8 cellular contexts compared by ENCODE assay signal in genomic region chr11:106076421-106076922, GRCh38. TPM values are rescaled to one million over a fixed set of nuclear protein-coding genes. Genes with fewer than 3 reads are reported as not detected.
DNase-seq lines count a peak whose midpoint lies in the region; ATAC-seq and TF ChIP-seq lines count a peak whose summit lies in the region.

No MANE protein-coding gene starts in this region.

- H3K4me1 Mint-ChIP-seq in type B pancreatic cell (ENCODE audit: unreplicated experiment): peaks cover 25% of the 10 kb centered on the region

- H3K36me3 Mint-ChIP-seq in type B pancreatic cell: peaks cover 19% of the 10 kb centered on the region

- H3K4me3 Mint-ChIP-seq in type B pancreatic cell: peak overlapping the region; percentile 93

- H3K9me3 Mint-ChIP-seq in type B pancreatic cell: no peaks in the 10 kb centered on the region

- H3K4me1 ChIP-seq in breast epithelium (peaks cover 0 to 13% of the 10 kb centered on the region in 2 donors), lung (ENCODE audit: control insufficient read depth in 2 of 2, insufficient read depth in 2 of 2, low read length in 2 of 2) (peaks cover 0 to 18% of the 10 kb centered on the region in 2 donors)

- peak overlapping the region; percentile 77 to 95 (median 89) for H3K4me3 ChIP-seq in breast epithelium
- peak overlapping the region; percentile 96 for H3K4me3 ChIP-seq in lung

- no peaks in the 10 kb centered on the region for H3K27me3 ChIP-seq in breast epithelium
- H3K27me3 ChIP-seq in lung (ENCODE audit: control insufficient read depth, insufficient read depth): no peaks in the 10 kb centered on the region

- no peak for ATAC-seq in lung (ENCODE audit: insufficient read depth, low FRiP score)

- TF ChIP-seq POLR2A in breast epithelium (IDR thresholded peaks at IDR 0.05): no peak

- H3K27ac ChIP-seq in breast epithelium (peak overlapping the region; percentile 98 to 99), lung (ENCODE audit: low read depth in 1 of 2, low read length in 1 of 2) (peak overlapping the region; percentile 83 to 98)

- H3K36me3 ChIP-seq in breast epithelium (no peaks in the 10 kb centered on the region), lung (ENCODE audit: control insufficient read depth in 2 of 2, insufficient read depth in 2 of 2, low read length in 2 of 2) (peaks cover 3 to 6% of the 10 kb centered on the region in 2 donors)

- DNase-seq in NCI-H146 (lab: John Stamatoyannopoulos, UW): peak; percentile 49
- no peak for DNase-seq in NCI-H146 treated with DMSO at 0.1 percent for 48 hours (lab: John Stamatoyannopoulos, UW; ENCODE audit: unreplicated experiment)
- peak; percentile 79 to 88 for DNase-seq in NCI-H526 (lab: John Stamatoyannopoulos, UW)
- DNase-seq in breast epithelium (ENCODE audit: low spot score in 2 of 2): no peak
- DNase-seq in lung (ENCODE audit: low spot score): no peak
- no peak for DNase-seq in type B pancreatic cell (ENCODE audit: extremely low spot score, unreplicated experiment)
- no peak for DNase-seq in amniotic stem cell (lab: John Stamatoyannopoulos, UW)
- no peak for DNase-seq in GF-D8 (lab: John Stamatoyannopoulos, UW)

- 0 to 1% methylated on average over 14 of the region's 14 CpGs for WGBS in lung, 2 donors

- no peak for TF ChIP-seq CTCF in breast epithelium (IDR thresholded peaks at IDR 0.05)
- TF ChIP-seq CTCF in lung (IDR thresholded peaks at IDR 0.05; ENCODE audit: control extremely low read depth, extremely low read depth): no peak
- no peak for TF ChIP-seq CTCF in type B pancreatic cell (conservative IDR thresholded peaks at IDR 0.05)

- peak overlapping the region; percentile 92 for H3K27ac Mint-ChIP-seq in type B pancreatic cell

- H3K9me3 ChIP-seq in breast epithelium (no peaks in the 10 kb centered on the region), lung (ENCODE audit: control insufficient read depth in 2 of 2, insufficient read depth in 1 of 2, low read length in 1 of 2) (no peaks in the 10 kb centered on the region)

- intact Hi-C loops in breast epithelium (cut with DNase I; ENCODE audit: low total_unique reads): no loop called here

- H3K27me3 Mint-ChIP-seq in type B pancreatic cell: no peaks in the 10 kb centered on the region

RNA-seq across cellular contexts. Expression of gene KBTBD3, which starts 0.7 kb away (rescaled TPM):
- total RNA-seq in breast epithelium: 10 to 100 TPM in 2 of 3 donors, 1 to 10 TPM in 1; 5.0 to 15.4 (median 13.6) TPM
- total RNA-seq in lung: 10 to 100 TPM in 1 of 2 donors, 1 to 10 TPM in 1; 5.6 to 22.7 TPM
- polyA plus RNA-seq in lung: 1 to 10 TPM; 2.5 to 4.9 TPM
- 2.9 and 8.6 TPM in 2 replicates for total RNA-seq in type B pancreatic cell (ENCODE audit: low replicate concordance)

RNA-seq across cellular contexts. Expression of gene AASDHPPT, which starts 1.0 kb away (rescaled TPM):
- total RNA-seq in breast epithelium: 10 to 100 TPM; 28.6 to 59.7 (median 36.4) TPM
- total RNA-seq in lung: 10 to 100 TPM; 23.1 to 57.2 TPM
- 10 to 100 TPM; 13.0 to 16.7 TPM for polyA plus RNA-seq in lung
- 46.0 and 54.0 TPM in 2 replicates for total RNA-seq in type B pancreatic cell (ENCODE audit: low replicate concordance)

RNA-seq across cellular contexts. Expression of gene MSANTD4, which starts 54.4 kb away (rescaled TPM):
- total RNA-seq in breast epithelium: 10 to 100 TPM; 18.9 to 29.0 (median 22.3) TPM
- total RNA-seq in lung: 10 to 100 TPM; 16.3 to 27.6 TPM
- polyA plus RNA-seq in lung: 1 to 10 TPM; 4.9 to 8.4 TPM
- total RNA-seq in type B pancreatic cell (ENCODE audit: low replicate concordance): 18.4 and 24.6 TPM in 2 replicates

Comparison
In these comparisons a context has a peak if more than half of its experiments do, and no peak if none do; other contexts are left out.
1. DNase-seq: peak in NCI-H146 (single experiment) and NCI-H526 (2 of 2); none in NCI-H146 treated with DMSO at 0.1 percent for 48 hours (single experiment), breast epithelium (0 of 2), lung (single experiment), type B pancreatic cell (single experiment), amniotic stem cell (single experiment) and GF-D8 (single experiment).